ENCODE assay signal across 13 cellular contexts in genomic region chr5:150509992-150510391, GRCh38. TPM values are rescaled to one million over a fixed set of nuclear protein-coding genes. Genes with fewer than 3 reads are reported as not detected.
A peak's percentile ranks its signal among the peaks of the same experiment; 100 is the strongest.
DNase-seq lines count a peak whose midpoint lies in the region; ATAC-seq, FAIRE-seq and TF ChIP-seq lines count a peak whose summit lies in the region.
"Had no signal": no experiment of that assay in that cellular context is flagged by ENCODE, and none has a peak within 500 bp of the region (broad histone marks: within the 10 kb centered on the region; RNA-seq: fewer than 3 reads in every experiment).

No MANE protein-coding gene starts in this region.

- TF ChIP-seq CTCF in A549 (IDR thresholded peaks at IDR 0.05) (no peak), ascending aorta (IDR thresholded peaks at IDR 0.05) (no peak), left lung (IDR thresholded peaks at IDR 0.05) (no peak), psoas muscle (IDR thresholded peaks at IDR 0.05) (no peak)

- H3K27me3 ChIP-seq in ascending aorta (no peaks in the 10 kb centered on the region), left lung (no peaks in the 10 kb centered on the region), psoas muscle (ENCODE audit: insufficient read depth in 3 of 3, low read length in 2 of 3) (no peaks in the 10 kb centered on the region), H7 (ENCODE audit: control insufficient read depth, insufficient read depth, low read length) (no peaks in the 10 kb centered on the region)
- H3K27me3 ChIP-seq: SJCRH30 had no signal

- H3K4me2 ChIP-seq in A549 = peak overlapping the region; percentile 71

- DNase-seq in A549 (ENCODE audit: low read depth in 1 of 2, low spot score in 1 of 2) (no peak), ascending aorta (ENCODE audit: low spot score in 2 of 2) (no peak), left lung (no peak), psoas muscle (peak in 1 of 2 donors; percentile 20), H7 (no peak)
- no peak for DNase-seq in activated CD8-positive, alpha-beta memory T cell treated with anti-CD3 and anti-CD28 coated beads for 24 hours
- DNase-seq: activated T-cell treated with anti-CD3 and anti-CD28 coated beads for 4 hours; DMS153; effector CD4-positive, alpha-beta T cell; NCI-H187 treated with DMSO at 0.1 percent for 48 hours; SJCRH30 had no signal

- H3K4me1 ChIP-seq in A549 = peaks cover 83% of the 10 kb centered on the region
- peaks cover 18 to 81% of the 10 kb centered on the region in 2 donors for H3K4me1 ChIP-seq in ascending aorta
- H3K4me1 ChIP-seq in left lung = peaks cover 39 to 99% of the 10 kb centered on the region in 2 donors
- H3K4me1 ChIP-seq in psoas muscle = peaks cover 90% of the 10 kb centered on the region

- no peak for TF ChIP-seq RAD21 in A549 (conservative IDR thresholded peaks at IDR 0.05 in 1 of 2, IDR thresholded peaks at IDR 0.05 in 1 of 2)

- TF ChIP-seq EP300 in A549 (IDR thresholded peaks at IDR 0.05) = no peak

- peak overlapping the region; percentile 71 to 92; a peak in 5 of 6 replicates for H3K27ac ChIP-seq in A549
- peak overlapping the region; percentile 55 to 91 for H3K27ac ChIP-seq in ascending aorta
- H3K27ac ChIP-seq in left lung = peak overlapping the region; percentile 70 to 77
- H3K27ac ChIP-seq in psoas muscle = peak overlapping the region; percentile 51
- H3K27ac ChIP-seq: SJCRH30 had no signal

- no peak for FAIRE-seq in A549 (lab: Jason Lieb, UNC)

- H3K9me3 ChIP-seq in A549 (no peaks in the 10 kb centered on the region), ascending aorta (no peaks in the 10 kb centered on the region), left lung (no peaks in the 10 kb centered on the region), psoas muscle (no peaks in the 10 kb centered on the region)
- H3K9me3 ChIP-seq: SJCRH30 had no signal

- H3K4me3 ChIP-seq in A549 (no peak overlapping the region), ascending aorta (no peak overlapping the region), left lung (no peak overlapping the region), psoas muscle (no peak overlapping the region), H7 (ENCODE audit: insufficient read depth, low read depth, low read length) (no peak overlapping the region)
- H3K4me3 ChIP-seq: SJCRH30 had no signal

- intact Hi-C loops in ascending aorta (cut with DNase I) = no loop called here
- intact Hi-C loops in left lung (cut with DNase I) = no loop called here
- intact Hi-C loops in psoas muscle (cut with DNase I) = no loop called here

- H3K36me3 ChIP-seq in ascending aorta (no peaks in the 10 kb centered on the region), left lung (no peaks in the 10 kb centered on the region), psoas muscle (ENCODE audit: insufficient read depth in 1 of 2, low read depth in 1 of 2) (no peaks in the 10 kb centered on the region), H7 (replicated peaks; ENCODE audit: control insufficient read depth, insufficient read depth, low read length) (no peaks in the 10 kb centered on the region; the same call in 1 of the 2 replicates)
- H3K36me3 ChIP-seq: SJCRH30 had no signal

- 79% methylated on average over 6 of the region's 7 CpGs for WGBS in A549 (ENCODE audit: missing lambda C conversion rate)
- 75 to 89% (median 77%) methylated on average over 7 of the region's 7 CpGs for WGBS in psoas muscle, 3 donors

- ATAC-seq in A549 (no peak), left lung (no peak), psoas muscle (no peak), GM19324 (IDR thresholded peaks at IDR 0.05; ENCODE audit: low FRiP score, unreplicated experiment) (no peak), GM21717 (IDR thresholded peaks at IDR 0.05; ENCODE audit: unreplicated experiment) (no peak)

- CTCF ChIA-PET in A549 (lab: Yijun Ruan, JAX) = interaction anchor here (1.2 to 33.5 kb wide), 8 partner anchors 7 to 53 kb away, joined by 3 to 439 read pairs (median 6); partner anchors contain the start of gene NDST1

- TF ChIP-seq POLR2A in A549 (IDR thresholded peaks at IDR 0.05; ENCODE audit: low read length) = no peak

- POLR2A ChIA-PET in A549 (lab: Yijun Ruan, JAX) = interaction anchor here (0.6 to 1.5 kb wide), 2 partner anchors 24 to 31 kb away, joined by 3 to 4 read pairs; no protein-coding TSS in a partner anchor

TF ChIP-seq in A549, 52 proteins besides CTCF, POLR2A, EP300 and RAD21:
- TF ChIP-seq ZFP36 (IDR thresholded peaks at IDR 0.05; ENCODE audit: borderline replicate concordance, partially characterized antibody) (peak; percentile 53), ELK1 (IDR thresholded peaks at IDR 0.05; ENCODE audit: low read depth, low read length) (no peak)

RNA-seq across cellular contexts. Expression of gene NDST1, which starts 2.1 kb away (rescaled TPM):
- polyA plus RNA-seq in A549 (2011; rRNA removed) (24.4 and 27.7 TPM in 2 replicates), A549 (2017; fragmentation: RNase III; extraction: RNeasy Plus Mini Kit Qiagen cat#74134 plus additional on column Dnase treatment) (50.8 to 59.7 TPM (median 55.8 TPM) in 3 replicates), psoas muscle (10 to 100 TPM; 11.0 to 22.5 (median 13.2) TPM)
- polyA plus RNA-seq in A549 (2012; cell fraction: cytosol; rRNA removed) = 28.2 and 45.6 TPM in 2 replicates
- polyA plus RNA-seq in A549 (2012; cell fraction: nucleus; rRNA removed) = 70.2 and 91.2 TPM in 2 replicates
- 37.2 and 50.7 TPM in 2 replicates for polyA minus RNA-seq in A549 (2011; rRNA and poly(A)+ RNA removed)
- total RNA-seq in ascending aorta (71.5 TPM), left lung (100 to 1,000 TPM in 1 of 2 donors, 10 to 100 TPM in 1; 89.3 to 100 TPM), psoas muscle (10 to 100 TPM; 30.1 to 40.2 (median 36.6) TPM)
- total RNA-seq in H7 (2014; rRNA removed; shearing (Covaris generic)) = 24.8 and 28.7 TPM in 2 replicates
